Comparison of ENCODE assay signal across 8 cellular contexts in genomic region chr2:202034249-202035088, GRCh38. TPM values are rescaled to one million over a fixed set of nuclear protein-coding genes. Genes with fewer than 3 reads are reported as not detected.
DNase-seq lines count a peak whose midpoint lies in the region; ATAC-seq and TF ChIP-seq lines count a peak whose summit lies in the region.

No MANE protein-coding gene starts in this region.

- H4K20me1 ChIP-seq in smooth muscle cell (ENCODE audit: low read depth): peaks cover 45% of the 10 kb centered on the region

- POLR2A ChIA-PET in Panc1 (lab: Charles Lee): no interaction called here

- peaks cover 34% of the 10 kb centered on the region for H3K79me2 ChIP-seq in smooth muscle cell (ENCODE audit: low read depth)

- intact Hi-C loops in Panc1 (cut with micrococcal nuclease; ENCODE audit: unreplicated experiment): loop anchor here (2.0 to 10.0 kb wide), 3 partner anchors 144 to 240 kb away; no protein-coding TSS in a partner anchor
- intact Hi-C loops in ascending aorta (cut with DNase I): loop anchor here (1.0 to 10.0 kb wide), 7 partner anchors 143 to 917 kb away; partner anchors contain the start of genes BMPR2, CFLAR, FAM117B and TMEM237

- BruUV-seq in Panc1 (replicated peaks; lab: Mats Ljungman, UMichigan): no TSS peak

- H3K4me3 ChIP-seq in Panc1 (ENCODE audit: low read depth in 2 of 2, low read length in 2 of 2): peak overlapping the region; percentile 65 to 66
- H3K4me3 ChIP-seq in ascending aorta: peak overlapping the region; percentile 61 to 81
- H3K4me3 ChIP-seq in iPS-11a (ENCODE audit: low read depth, low read length): peak overlapping the region; percentile 80
- peak overlapping the region; percentile 75 for H3K4me3 ChIP-seq in smooth muscle cell

- H3F3A ChIP-seq in smooth muscle cell (ENCODE audit: low read depth): peaks cover 7% of the 10 kb centered on the region

- H3K36me3 ChIP-seq in Panc1 (ENCODE audit: control insufficient read depth, insufficient read depth, low read length) (no peaks in the 10 kb centered on the region; the same call in 1 of the 2 replicates), ascending aorta (no peaks in the 10 kb centered on the region), smooth muscle cell (ENCODE audit: low read depth) (no peaks in the 10 kb centered on the region)

- peak overlapping the region; percentile 71 for H3K9ac ChIP-seq in smooth muscle cell (ENCODE audit: low read depth)

- peak; percentile 7 for ATAC-seq in HG02852 (IDR thresholded peaks at IDR 0.05; ENCODE audit: unreplicated experiment)
- ATAC-seq in Panc1: peak; percentile 18
- no peak for ATAC-seq in HG03378 (IDR thresholded peaks at IDR 0.05; ENCODE audit: unreplicated experiment)

- H3K27ac ChIP-seq in Panc1 (ENCODE audit: low read length) (peak overlapping the region; percentile 35; the same call in 1 of the 2 replicates), ascending aorta (peak overlapping the region; percentile 91 to 95), smooth muscle cell (ENCODE audit: low read depth) (peak overlapping the region; percentile 84)

- CTCF ChIA-PET in Panc1 (lab: Charles Lee): no interaction called here

- H2AFZ ChIP-seq in smooth muscle cell (ENCODE audit: low read depth): peak overlapping the region; percentile 81

- no peaks in the 10 kb centered on the region for H3K27me3 ChIP-seq in Panc1 (ENCODE audit: control insufficient read depth, insufficient read depth, low read length)
- no peaks in the 10 kb centered on the region for H3K27me3 ChIP-seq in ascending aorta
- no peaks in the 10 kb centered on the region for H3K27me3 ChIP-seq in smooth muscle cell (ENCODE audit: low read depth)

- H3K9me3 ChIP-seq in Panc1 (ENCODE audit: control insufficient read depth, insufficient read depth, low read depth, low read length) (no peaks in the 10 kb centered on the region), ascending aorta (no peaks in the 10 kb centered on the region), smooth muscle cell (replicated peaks; ENCODE audit: low read depth) (no peaks in the 10 kb centered on the region)

- H3K4me2 ChIP-seq in smooth muscle cell: peak overlapping the region; percentile 92

- DNase-seq in NCI-H1417 (lab: John Stamatoyannopoulos, UW) (peak; percentile 13 to 69 (median 68)), NCI-H1417 treated with DMSO at 0.1 percent for 48 hours (lab: John Stamatoyannopoulos, UW) (no peak), Panc1 (ENCODE audit: low read depth, low spot score) (no peak), ascending aorta (ENCODE audit: low spot score in 2 of 2) (peak in 1 of 2 donors; percentile 64), smooth muscle cell (lab: John Stamatoyannopoulos, UW; ENCODE audit: unreplicated experiment) (no peak)

- in situ Hi-C loops in Panc1 (cut with HindIII; ENCODE audit: low pct_unique_long_range_greater_than_20kb, low sequenced_read_pairs): no loop called here

- TF ChIP-seq CTCF in Panc1 (IDR thresholded peaks at IDR 0.05) (no peak), ascending aorta (IDR thresholded peaks at IDR 0.05) (no peak), smooth muscle cell (IDR thresholded peaks at IDR 0.05; ENCODE audit: borderline replicate concordance, insufficient read depth, poor library complexity, severe bottlenecking) (no peak)

- H3K4me1 ChIP-seq in Panc1 (ENCODE audit: control insufficient read depth, insufficient read depth, low read length): peaks cover 28% of the 10 kb centered on the region
- H3K4me1 ChIP-seq in ascending aorta: peaks cover 0 to 15% of the 10 kb centered on the region in 2 donors
- H3K4me1 ChIP-seq in smooth muscle cell (ENCODE audit: low read depth): peaks cover 53% of the 10 kb centered on the region

- 1% methylated on average over 87 of the region's 105 CpGs for WGBS in smooth muscle cell (ENCODE audit: low lambda C conversion rate)

RNA-seq across cellular contexts. Expression of gene FZD7, which starts 0.8 kb away (rescaled TPM):
- total RNA-seq in Panc1 (2021; ENCODE audit: unreplicated experiment) (38.1 TPM), ascending aorta (32.5 TPM), smooth muscle cell (17.0 and 21.8 TPM in 2 replicates)
- 46.7 TPM for polyA plus RNA-seq in Panc1 (2012; ENCODE audit: insufficient read length)
- 10.9 and 14.8 TPM in 2 replicates for polyA plus RNA-seq in smooth muscle cell

RNA-seq across cellular contexts. Expression of gene KIAA2012, which starts 38.6 kb away (rescaled TPM):
- total RNA-seq in Panc1 (2021; ENCODE audit: unreplicated experiment) (not detected), ascending aorta (0.11 TPM), smooth muscle cell (not detected in 2 replicates)
- polyA plus RNA-seq in Panc1 (2012; ENCODE audit: insufficient read length): not detected
- polyA plus RNA-seq in smooth muscle cell: not detected in 2 replicates

Comparison
In these comparisons a context has a peak if more than half of its experiments do, and no peak if none do; other contexts are left out.
1. DNase-seq: peak in NCI-H1417 (3 of 3); none in NCI-H1417 treated with DMSO at 0.1 percent for 48 hours (single experiment), Panc1 (single experiment) and smooth muscle cell (single experiment).
2. H3K27ac ChIP-seq: peak in every context shown above with its lines; median percentile 93 in ascending aorta; 84 in smooth muscle cell; 35 in Panc1.
3. Peak in every context shown above with its lines, with median percentiles within 50 percentile points of each other: H3K4me3 ChIP-seq.